ENCODE assay signal across 27 cellular contexts in the genomic region with DNA sequence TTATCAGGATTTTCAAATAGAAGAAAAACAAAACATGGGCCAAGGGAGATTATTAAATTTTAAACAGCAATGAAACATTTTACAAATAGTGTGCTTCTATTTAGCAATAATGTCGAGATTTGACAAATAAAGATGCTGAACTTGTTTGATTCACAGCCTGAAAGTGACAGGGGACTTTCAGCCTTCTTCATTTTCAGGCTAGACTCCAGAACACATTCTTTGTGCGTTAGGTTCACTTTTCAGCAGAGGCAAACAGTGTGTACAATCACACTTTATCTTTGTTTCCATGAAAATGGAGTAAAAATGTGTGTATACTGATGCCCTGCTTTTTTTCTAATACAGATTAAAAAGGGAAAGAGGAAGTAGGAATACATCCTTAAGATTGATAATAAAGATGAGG. TPM values are rescaled to one million over a fixed set of nuclear protein-coding genes. Genes with fewer than 3 reads are reported as not detected.
DNase-seq lines count a peak whose midpoint lies in the region; ATAC-seq, FAIRE-seq and TF ChIP-seq lines count a peak whose summit lies in the region.
"Had no signal": no experiment of that assay in that cellular context is flagged by ENCODE, and none has a peak within 500 bp of the region (broad histone marks: within the 10 kb centered on the region; RNA-seq: fewer than 3 reads in every experiment).

No MANE protein-coding gene starts in this region.

- DNase-seq in NOMO-1 treated with DMSO at 0.1 percent for 48 hours (lab: John Stamatoyannopoulos, UW; ENCODE audit: unreplicated experiment) (peak; percentile 14), NOMO-1 (lab: John Stamatoyannopoulos, UW; ENCODE audit: unreplicated experiment in 2 of 2) (no peak), left lobe of liver (ENCODE audit: low spot score) (no peak), transverse colon (no peak), KBM-7 (no peak), cerebellum (ENCODE audit: low spot score) (no peak)
- no peak for DNase-seq in activated T-cell treated with anti-CD3 and anti-CD28 coated beads, Interleukin-2, amount 50 U/mL, for 1 hour
- DNase-seq: activated CD4-positive, alpha-beta T cell treated with anti-CD3 and anti-CD28 coated beads for 36 hours; activated effector memory CD4-positive, alpha-beta T cell treated with anti-CD3 and anti-CD28 coated beads, Interleukin-2, amount 50 U/mL, for 16 hours; activated naive CD8-positive, alpha-beta T cell treated with anti-CD3 and anti-CD28 coated beads for 36 hours; Caco-2; HCEC 1CT; hypothalamus; immature natural killer cell; Karpas-422; midbrain; naive thymus-derived CD4-positive, alpha-beta T cell; NCI-H1417 treated with DMSO at 0.1 percent for 48 hours; NCI-H2081 treated with DMSO at 0.1 percent for 48 hours; NCI-H226; Peyer's patch; SIG-M5; stimulated activated naive B cell treated with anti-CD40 and anti-IgM and Interleukin-4, amounts not matched to agents 10 μg/mL and 1 μg/mL and 100 μg/mL, for 72 hours; substantia nigra had no signal

- FAIRE-seq in colon (lab: Jason Lieb, UNC) = peak; percentile 53

- 18 to 24% methylated on average over 2 of the region's 2 CpGs for WGBS in transverse colon (ENCODE audit: low coverage in 1 of 2), 2 donors

- no peaks in the 10 kb centered on the region for H3K9me3 ChIP-seq in transverse colon
- H3K9me3 ChIP-seq: ascending aorta, Caco-2, Peyer's patch had no signal

- no peak for TF ChIP-seq EP300 in transverse colon (IDR thresholded peaks at IDR 0.05; ENCODE audit: low read depth)

- intact Hi-C loops in transverse colon (cut with DNase I; ENCODE audit: low total_unique reads) = no loop called here

- TF ChIP-seq POLR2A in transverse colon (IDR thresholded peaks at IDR 0.05) = no peak

- in situ Hi-C loops in transverse colon (cut with MboI; ENCODE audit: low pct_ligation_motif_present in 1 of 4, low pct_unique_long_range_greater_than_20kb in 1 of 4, low sequenced_read_pairs in 3 of 4) (no loop called here), KBM-7 (cut with MboI; ENCODE audit: low pct_unique_long_range_greater_than_20kb, low sequenced_read_pairs) (no loop called here)

- H3K36me3 ChIP-seq in transverse colon = no peaks in the 10 kb centered on the region
- H3K36me3 ChIP-seq: ascending aorta, Peyer's patch had no signal

- TF ChIP-seq CTCF in transverse colon (IDR thresholded peaks at IDR 0.05) = no peak

- H3K27me3 ChIP-seq in transverse colon = no peaks in the 10 kb centered on the region
- H3K27me3 ChIP-seq: ascending aorta, Peyer's patch had no signal

- H3K27ac ChIP-seq in transverse colon = peak overlapping the region; percentile 62 to 85 (median 80)
- H3K27ac ChIP-seq: 22Rv1, ascending aorta had no signal

- H3K4me1 ChIP-seq in transverse colon = peaks cover 17 to 55% (median 42%) of the 10 kb centered on the region in 4 donors

- H3K4me3 ChIP-seq in transverse colon = no peak overlapping the region
- H3K4me3 ChIP-seq: ascending aorta, Peyer's patch had no signal

- ATAC-seq in left lobe of liver = peak; percentile 53
- ATAC-seq: naive thymus-derived CD4-positive, alpha-beta T cell; stimulated activated naive B cell treated with anti-CD40 and anti-IgM and Interleukin-4, amounts not matched to agents 10 μg/mL and 1 μg/mL and 100 μg/mL, for 72 hours had no signal

RNA-seq across cellular contexts. Expression of a gene that starts 35.6 kb away (rescaled TPM):
- 8.6 TPM for total RNA-seq in left lobe of liver
- total RNA-seq in transverse colon = 10 to 100 TPM; 29.2 to 42.2 (median 38.2) TPM
- 29.7 TPM for total RNA-seq in cerebellum
